In genomic region chr11:102453921-102454320, GRCh38 we compare ENCODE assay signal across 1 cellular context.
TF ChIP-seq lines count a peak whose summit lies in the region.

No MANE protein-coding gene starts in this region.

TF ChIP-seq in HepG2, 621 proteins besides CTCF, POLR2A, EP300 and RAD21 (continued from another document):
- no peak for TF ChIP-seq ZNF768 (CRISPR knock-in tag; IDR thresholded peaks at IDR 0.05)
- no peak for TF ChIP-seq MED1 (CRISPR knock-in tag; IDR thresholded peaks at IDR 0.05)
